Comparison of ENCODE assay signal across 26 cellular contexts in the genomic region with DNA sequence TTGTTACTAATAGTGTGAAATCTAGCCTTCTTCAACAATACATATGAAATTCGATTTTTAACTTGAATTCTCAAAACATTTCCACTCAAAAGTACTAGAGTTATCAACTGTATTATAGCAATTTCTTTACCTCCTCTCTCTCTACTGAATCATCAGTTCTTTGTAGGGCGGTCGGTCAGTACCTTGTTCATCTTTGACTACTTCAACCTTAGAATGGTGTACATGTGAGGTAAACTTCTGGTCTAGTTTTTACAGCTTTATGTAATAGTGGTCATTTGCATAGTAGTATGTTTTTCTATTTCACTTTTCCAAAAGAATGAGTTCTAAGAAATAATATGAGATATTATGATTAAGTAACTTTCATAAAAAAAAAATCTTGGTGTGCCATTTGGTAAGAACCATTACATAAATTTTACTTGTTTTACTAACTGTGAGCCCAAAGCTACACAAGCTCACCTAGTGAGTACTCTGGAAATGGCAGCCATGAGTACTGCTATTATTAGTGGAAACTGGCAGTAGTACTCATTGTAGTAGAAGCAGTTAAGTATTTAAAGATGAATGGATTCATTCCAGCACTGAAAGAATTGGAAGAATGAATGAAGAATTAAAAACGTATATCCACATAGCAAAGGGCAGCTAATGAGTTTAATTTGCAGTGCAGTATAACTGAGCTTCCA.
"Had no signal": no experiment of that assay in that cellular context is flagged by ENCODE, and none has a peak within 500 bp of the region (broad histone marks: within the 10 kb centered on the region; RNA-seq: fewer than 3 reads in every experiment).

No MANE protein-coding gene starts in this region.

- H3K27ac Mint-ChIP-seq: dendritic cell treated with granulocyte-macrophage colony-stimulating factor and Interleukin-4, amounts not matched to agents 40 ng/mL and 50 ng/mL, for 4 days; endodermal cell; stimulated activated memory B cell treated with anti-CD40 and anti-IgM and Interleukin-4, amounts not matched to agents 10 μg/mL and 1 μg/mL and 100 μg/mL, for 72 hours had no signal

- H3K36me3 ChIP-seq: colonic mucosa, gastrocnemius medialis, lower lobe of right lung, prostate gland, right atrium auricular region, tibial nerve, upper lobe of left lung had no signal

- H3K9me3 ChIP-seq: colonic mucosa, gastrocnemius medialis, lower lobe of right lung, mucosa of descending colon, prostate gland, right atrium auricular region, testis, tibial nerve, upper lobe of left lung had no signal

- H3K4me3 ChIP-seq: colonic mucosa, gastrocnemius medialis, lower lobe of right lung, mucosa of descending colon, prostate gland, right atrium auricular region, testis, tibial nerve, upper lobe of left lung had no signal

- DNase-seq: colonic mucosa; effector CD8-positive, alpha-beta T cell; endodermal cell; foreskin fibroblast; gastrocnemius medialis; head of caudate nucleus; left ventricle myocardium superior; lower lobe of right lung; mucosa of descending colon; naive thymus-derived CD4-positive, alpha-beta T cell; nucleus accumbens; stimulated activated CD4-positive, alpha-beta T cell treated with anti-CD3 and anti-CD28 coated beads, Interleukin-2, amount 100 ng/mL, for 24 hours; stimulated activated CD4-positive, alpha-beta T cell treated with anti-CD3 and anti-CD28 coated beads, Interleukin-4, amount 100 ng/mL, for 24 hours; stimulated activated naive CD8-positive, alpha-beta T cell treated with anti-CD3 and anti-CD28 coated beads, Interleukin-15, Interleukin-2, amounts not matched to agents 100 U/mL and 50 U/mL, for 24 hours; substantia nigra; testis; upper lobe of left lung had no signal

- H3K4me3 Mint-ChIP-seq: dendritic cell treated with granulocyte-macrophage colony-stimulating factor and Interleukin-4, amounts not matched to agents 40 ng/mL and 50 ng/mL, for 4 days; endodermal cell; nephron; stimulated activated memory B cell treated with anti-CD40 and anti-IgM and Interleukin-4, amounts not matched to agents 10 μg/mL and 1 μg/mL and 100 μg/mL, for 72 hours had no signal

- H3K27ac ChIP-seq: colonic mucosa, epithelial cell of prostate, gastrocnemius medialis, lower lobe of right lung, prostate gland, right atrium auricular region, testis, tibial nerve, upper lobe of left lung had no signal

- H3K9me3 Mint-ChIP-seq: dendritic cell treated with granulocyte-macrophage colony-stimulating factor and Interleukin-4, amounts not matched to agents 40 ng/mL and 50 ng/mL, for 4 days; endodermal cell; nephron had no signal

- H3K27me3 Mint-ChIP-seq: dendritic cell treated with granulocyte-macrophage colony-stimulating factor and Interleukin-4, amounts not matched to agents 40 ng/mL and 50 ng/mL, for 4 days; naive thymus-derived CD4-positive, alpha-beta T cell; stimulated activated memory B cell treated with anti-CD40 and anti-IgM and Interleukin-4, amounts not matched to agents 10 μg/mL and 1 μg/mL and 100 μg/mL, for 72 hours had no signal

- H3K4me1 ChIP-seq: colonic mucosa, gastrocnemius medialis, lower lobe of right lung, prostate gland, right atrium auricular region, testis, upper lobe of left lung had no signal

- H3K27me3 ChIP-seq: colonic mucosa, gastrocnemius medialis, right atrium auricular region, testis, tibial nerve, upper lobe of left lung had no signal

- ATAC-seq: esophagus mucosa; gastrocnemius medialis; left ventricle myocardium superior; lower lobe of right lung; mucosa of descending colon; naive thymus-derived CD4-positive, alpha-beta T cell; sciatic nerve; stimulated activated memory B cell treated with anti-CD40 and anti-IgM and Interleukin-4, amounts not matched to agents 10 μg/mL and 1 μg/mL and 100 μg/mL, for 72 hours; stimulated activated naive CD8-positive, alpha-beta T cell treated with anti-CD3 and anti-CD28 coated beads, Interleukin-15, Interleukin-2, amounts not matched to agents 100 U/mL and 50 U/mL, for 24 hours had no signal
